In genomic region chr1:160363010-160363409, GRCh38 we compare ENCODE assay signal across 14 cellular contexts. TPM values are rescaled to one million over a fixed set of nuclear protein-coding genes. Genes with fewer than 3 reads are reported as not detected.
DNase-seq lines count a peak whose midpoint lies in the region; ATAC-seq, FAIRE-seq and TF ChIP-seq lines count a peak whose summit lies in the region.
"Had no signal": no experiment of that assay in that cellular context is flagged by ENCODE, and none has a peak within 500 bp of the region (broad histone marks: within the 10 kb centered on the region; RNA-seq: fewer than 3 reads in every experiment).

No MANE protein-coding gene starts in this region.

- no peak for ATAC-seq in CD8-positive, alpha-beta T cell
- ATAC-seq in activated B cell treated with CpG ODN at 0.5 μM for 24 hours (ENCODE audit: low read depth) (no peak), gastrocnemius medialis (no peak)
- ATAC-seq in naive thymus-derived CD4-positive, alpha-beta T cell = no peak

- peak; percentile 13 for FAIRE-seq in GM12891 (lab: Jason Lieb, UNC)
- FAIRE-seq: GM12892 had no signal

- no peaks in the 10 kb centered on the region for H3K9me3 ChIP-seq in CD8-positive, alpha-beta T cell (ENCODE audit: low read length)
- H3K9me3 ChIP-seq in naive thymus-derived CD4-positive, alpha-beta T cell (ENCODE audit: control insufficient read depth in 2 of 3, low read length in 3 of 3) = no peaks in the 10 kb centered on the region
- no peaks in the 10 kb centered on the region for H3K9me3 ChIP-seq in gastrocnemius medialis
- H3K9me3 ChIP-seq: esophagus squamous epithelium, thoracic aorta had no signal

- H3K4me1 Mint-ChIP-seq in CD8-positive, alpha-beta T cell (ENCODE audit: low read depth) = no peaks in the 10 kb centered on the region
- H3K4me1 Mint-ChIP-seq in activated B cell treated with CpG ODN at 0.5 μM for 24 hours = no peaks in the 10 kb centered on the region
- H3K4me1 Mint-ChIP-seq in naive thymus-derived CD4-positive, alpha-beta T cell = peaks cover 0 to 8% (median 4%) of the 10 kb centered on the region in 7 donors

- CTCF ChIA-PET in CD8-positive, alpha-beta T cell (lab: Charles Lee) = interaction anchor here (1.0 to 2.5 kb wide), 2 partner anchors 11 to 71 kb away, joined by 4 to 6 read pairs; no protein-coding TSS in a partner anchor
- CTCF ChIA-PET in activated B cell treated with CpG ODN at 0.5 μM for 24 hours (lab: Charles Lee) (interaction anchor here (0.6 to 1.3 kb wide), 2 partner anchors 13 to 30 kb away, joined by 3 to 7 read pairs; no protein-coding TSS in a partner anchor), RWPE1 (lab: Yijun Ruan, JAX) (no interaction called here)
- CTCF ChIA-PET in naive thymus-derived CD4-positive, alpha-beta T cell (lab: Charles Lee) = interaction anchor here (1.2 to 1.8 kb wide), 2 partner anchors 14 to 276 kb away, joined by 3 to 5 read pairs; no protein-coding TSS in a partner anchor

- intact Hi-C loops in CD8-positive, alpha-beta T cell (cut with DNase I, micrococcal nuclease) = no loop called here
- intact Hi-C loops in activated B cell treated with CpG ODN at 0.5 μM for 24 hours (cut with micrococcal nuclease) = no loop called here
- intact Hi-C loops in naive thymus-derived CD4-positive, alpha-beta T cell (cut with micrococcal nuclease) = no loop called here
- intact Hi-C loops in gastrocnemius medialis (cut with DNase I; ENCODE audit: low total_unique reads) = no loop called here

- no peak for TF ChIP-seq CTCF in CD8-positive, alpha-beta T cell (IDR thresholded peaks at IDR 0.05)
- no peak for TF ChIP-seq CTCF in activated B cell treated with CpG ODN at 0.5 μM for 24 hours (IDR thresholded peaks at IDR 0.05)
- TF ChIP-seq CTCF in gastrocnemius medialis (IDR thresholded peaks at IDR 0.05 in 4 of 5, conservative IDR thresholded peaks at IDR 0.05 in 1 of 5) = no peak
- TF ChIP-seq CTCF in RWPE1 (conservative IDR thresholded peaks at IDR 0.05; ENCODE audit: low read depth) = no peak

- no peak overlapping the region for H3K4me3 Mint-ChIP-seq in CD8-positive, alpha-beta T cell
- no peak overlapping the region for H3K4me3 Mint-ChIP-seq in activated B cell treated with CpG ODN at 0.5 μM for 24 hours
- H3K4me3 Mint-ChIP-seq in naive thymus-derived CD4-positive, alpha-beta T cell = no peak overlapping the region

- no peak overlapping the region for H3K4me3 ChIP-seq in CD8-positive, alpha-beta T cell (ENCODE audit: low read depth, low read length)
- H3K4me3 ChIP-seq in naive thymus-derived CD4-positive, alpha-beta T cell (ENCODE audit: low read length) = no peak overlapping the region
- no peak overlapping the region for H3K4me3 ChIP-seq in gastrocnemius medialis
- H3K4me3 ChIP-seq: coronary artery, esophagus squamous epithelium, thoracic aorta had no signal

- no peak for TF ChIP-seq POLR2A in GM12891 (IDR thresholded peaks at IDR 0.05; ENCODE audit: low read depth, low read length)
- no peak for TF ChIP-seq POLR2A in gastrocnemius medialis (IDR thresholded peaks at IDR 0.05)

- no peak overlapping the region for H3K27ac ChIP-seq in CD8-positive, alpha-beta T cell (ENCODE audit: low read depth, low read length)
- H3K27ac ChIP-seq in naive thymus-derived CD4-positive, alpha-beta T cell (ENCODE audit: low read depth, low read length) = no peak overlapping the region
- H3K27ac ChIP-seq in gastrocnemius medialis (no peak overlapping the region), RWPE1 (no peak overlapping the region)
- H3K27ac ChIP-seq: coronary artery, esophagus squamous epithelium, thoracic aorta had no signal

- H3K27ac Mint-ChIP-seq in CD8-positive, alpha-beta T cell = peak overlapping the region; percentile 75
- H3K27ac Mint-ChIP-seq in activated B cell treated with CpG ODN at 0.5 μM for 24 hours = peak overlapping the region; percentile 30
- H3K27ac Mint-ChIP-seq in naive thymus-derived CD4-positive, alpha-beta T cell = peak overlapping the region in 6 of 9 donors; percentile 5 to 86 (median 70)

- H3K27me3 ChIP-seq in CD8-positive, alpha-beta T cell (ENCODE audit: insufficient read depth, low read length) = no peaks in the 10 kb centered on the region
- H3K27me3 ChIP-seq in naive thymus-derived CD4-positive, alpha-beta T cell (ENCODE audit: control insufficient read depth in 2 of 2, insufficient read depth in 2 of 2, low read length in 2 of 2) = no peaks in the 10 kb centered on the region
- peaks cover 0 to 2% (median 0%) of the 10 kb centered on the region in 3 donors for H3K27me3 ChIP-seq in gastrocnemius medialis

- H3K27me3 Mint-ChIP-seq in CD8-positive, alpha-beta T cell (ENCODE audit: low read depth) = no peaks in the 10 kb centered on the region
- no peaks in the 10 kb centered on the region for H3K27me3 Mint-ChIP-seq in activated B cell treated with CpG ODN at 0.5 μM for 24 hours
- no peaks in the 10 kb centered on the region for H3K27me3 Mint-ChIP-seq in naive thymus-derived CD4-positive, alpha-beta T cell

- peaks cover 28% of the 10 kb centered on the region for H3K36me3 Mint-ChIP-seq in CD8-positive, alpha-beta T cell
- H3K36me3 Mint-ChIP-seq in activated B cell treated with CpG ODN at 0.5 μM for 24 hours (ENCODE audit: low read depth) = peaks cover 32% of the 10 kb centered on the region
- peaks cover 5 to 22% (median 13%) of the 10 kb centered on the region in 5 donors for H3K36me3 Mint-ChIP-seq in naive thymus-derived CD4-positive, alpha-beta T cell

- no peaks in the 10 kb centered on the region for H3K4me1 ChIP-seq in CD8-positive, alpha-beta T cell (ENCODE audit: insufficient read depth, low read length)
- no peaks in the 10 kb centered on the region for H3K4me1 ChIP-seq in naive thymus-derived CD4-positive, alpha-beta T cell (ENCODE audit: control insufficient read depth in 2 of 2, insufficient read depth in 2 of 2, low read length in 2 of 2)
- H3K4me1 ChIP-seq in gastrocnemius medialis = peaks cover 0 to 9% of the 10 kb centered on the region in 2 donors
- H3K4me1 ChIP-seq: esophagus squamous epithelium had no signal

- no peak for DNase-seq in CD8-positive, alpha-beta T cell
- DNase-seq in GM12891 (ENCODE audit: insufficient read length, low spot score) = no peak
- DNase-seq in activated B cell treated with CpG ODN at 0.5 μM for 24 hours = no peak
- peak in 1 of 9 donors; percentile 7 for DNase-seq in naive thymus-derived CD4-positive, alpha-beta T cell
- no peak for DNase-seq in gastrocnemius medialis
- DNase-seq in RWPE1 (ENCODE audit: low spot score) = no peak
- DNase-seq in superior temporal gyrus (ENCODE audit: extremely low spot score) = no peak
- DNase-seq: esophagus squamous epithelium, hippocampal formation, NCI-H2081 treated with DMSO at 0.1 percent for 48 hours had no signal

- no peaks in the 10 kb centered on the region for H3K9me3 Mint-ChIP-seq in CD8-positive, alpha-beta T cell
- no peaks in the 10 kb centered on the region for H3K9me3 Mint-ChIP-seq in activated B cell treated with CpG ODN at 0.5 μM for 24 hours
- H3K9me3 Mint-ChIP-seq in naive thymus-derived CD4-positive, alpha-beta T cell = no peaks in the 10 kb centered on the region

- POLR2A ChIA-PET in CD8-positive, alpha-beta T cell (lab: Charles Lee) = no interaction called here
- POLR2A ChIA-PET in activated B cell treated with CpG ODN at 0.5 μM for 24 hours (lab: Charles Lee) (interaction anchor here (0.6 kb wide), 1 partner anchor 44 kb away, joined by 3 read pairs; no protein-coding TSS in a partner anchor), RWPE1 (lab: Yijun Ruan, JAX; ENCODE audit: low non-redundant PET) (interaction anchor here (0.6 kb wide), 1 partner anchor 96 kb away, joined by 3 read pairs; no protein-coding TSS in a partner anchor)
- POLR2A ChIA-PET in naive thymus-derived CD4-positive, alpha-beta T cell (lab: Charles Lee) = no interaction called here

- in situ Hi-C loops in gastrocnemius medialis (cut with MboI; ENCODE audit: low sequenced_read_pairs in 4 of 4) = loop anchor here in 2 of 4 donors (25.0 kb wide), 1 partner anchor 276 kb away; the partner anchor contains the start of genes IGSF8 (in 2 of the 2) and KCNJ9 (in 2 of the 2)

- peaks cover 5% of the 10 kb centered on the region for H3K36me3 ChIP-seq in CD8-positive, alpha-beta T cell (ENCODE audit: insufficient read depth, low read length)
- peaks cover 0 to 24% (median 0%) of the 10 kb centered on the region in 3 experiments for H3K36me3 ChIP-seq in naive thymus-derived CD4-positive, alpha-beta T cell (ENCODE audit: control insufficient read depth in 2 of 3, insufficient read depth in 3 of 3, low read length in 3 of 3)
- peaks cover 0 to 8% of the 10 kb centered on the region in 2 donors for H3K36me3 ChIP-seq in gastrocnemius medialis
- H3K36me3 ChIP-seq: thoracic aorta had no signal

TF ChIP-seq in GM12891, 5 proteins besides CTCF, POLR2A, EP300 and RAD21 (continues in another document):
- TF ChIP-seq SPI1 (IDR thresholded peaks at IDR 0.05; ENCODE audit: low read depth, low read length) = no peak
- no peak for TF ChIP-seq TAF1 (IDR thresholded peaks at IDR 0.05; ENCODE audit: low read depth, low read length)
- no peak for TF ChIP-seq PAX5 (IDR thresholded peaks at IDR 0.05; ENCODE audit: insufficient read depth, low read length, severe bottlenecking)
- no peak for TF ChIP-seq POLR2AphosphoS5 (IDR thresholded peaks at IDR 0.05; ENCODE audit: low read depth, low read length)

RNA-seq across cellular contexts. Expression of gene NHLH1, which starts 3.9 kb away (rescaled TPM):
- under 1 TPM in 1 of 2 experiments, not detected in 1; 0.24 TPM for total RNA-seq in CD8-positive, alpha-beta T cell
- 1.3 TPM for polyA plus RNA-seq in GM12891 (2012; ENCODE audit: low read depth, missing spikeins)
- total RNA-seq in activated B cell treated with CpG ODN at 0.5 μM for 24 hours (0.46 and 0.71 TPM in 2 replicates), gastrocnemius medialis (under 1 TPM in 1 of 4 donors, not detected in 3; 0.46 TPM)
- total RNA-seq in naive thymus-derived CD4-positive, alpha-beta T cell = under 1 TPM; 0.11 to 0.58 (median 0.42) TPM
- not detected for polyA plus RNA-seq in naive thymus-derived CD4-positive, alpha-beta T cell
- total RNA-seq: M059J had no signal

RNA-seq across cellular contexts. Expression of gene NCSTN, which starts 19.8 kb away (rescaled TPM):
- 10 to 100 TPM; 55.6 to 58.4 TPM for total RNA-seq in CD8-positive, alpha-beta T cell
- 48.4 TPM for polyA plus RNA-seq in GM12891 (2012; ENCODE audit: low read depth, missing spikeins)
- total RNA-seq in activated B cell treated with CpG ODN at 0.5 μM for 24 hours (108 and 118 TPM in 2 replicates), gastrocnemius medialis (10 to 100 TPM; 29.2 to 59.3 (median 33.2) TPM)
- 10 to 100 TPM; 68.4 to 91.1 (median 73.5) TPM for total RNA-seq in naive thymus-derived CD4-positive, alpha-beta T cell
- polyA plus RNA-seq in naive thymus-derived CD4-positive, alpha-beta T cell = 10 to 100 TPM; 69.2 to 85.3 TPM

RNA-seq across cellular contexts. Expression of gene COPA, which starts 20.0 kb away (rescaled TPM):
- total RNA-seq in CD8-positive, alpha-beta T cell = 100 to 1,000 TPM; 116 to 126 TPM
- polyA plus RNA-seq in GM12891 (2012; ENCODE audit: low read depth, missing spikeins) = 78.7 TPM
- total RNA-seq in activated B cell treated with CpG ODN at 0.5 μM for 24 hours (161 and 174 TPM in 2 replicates), gastrocnemius medialis (100 to 1,000 TPM in 1 of 4 donors, 10 to 100 TPM in 3; 59.0 to 103 (median 85.9) TPM)
- total RNA-seq in naive thymus-derived CD4-positive, alpha-beta T cell = 100 to 1,000 TPM; 104 to 151 (median 118) TPM
- polyA plus RNA-seq in naive thymus-derived CD4-positive, alpha-beta T cell = 100 to 1,000 TPM; 101 to 156 TPM

RNA-seq across cellular contexts. Expression of gene VANGL2, which starts 37.4 kb away (rescaled TPM):
- total RNA-seq in CD8-positive, alpha-beta T cell = not detected
- 0.78 TPM for polyA plus RNA-seq in GM12891 (2012; ENCODE audit: low read depth, missing spikeins)
- total RNA-seq in activated B cell treated with CpG ODN at 0.5 μM for 24 hours (4.1 and 5.5 TPM in 2 replicates), gastrocnemius medialis (1 to 10 TPM in 1 of 4 donors, under 1 TPM in 2, not detected in 1; 0.26 to 1.2 (median 0.78) TPM)
- total RNA-seq in naive thymus-derived CD4-positive, alpha-beta T cell = under 1 TPM in 2 of 5 experiments, not detected in 3; 0.05 to 0.13 TPM
- polyA plus RNA-seq in naive thymus-derived CD4-positive, alpha-beta T cell = not detected

Comparison
In these comparisons a context has a peak if more than half of its experiments do, and no peak if none do; other contexts are left out.
1. POLR2A ChIA-PET loops: an anchor here in activated B cell treated with CpG ODN at 0.5 μM for 24 hours (0.6 kb wide) and RWPE1 (0.6 kb wide); none called in CD8-positive, alpha-beta T cell and naive thymus-derived CD4-positive, alpha-beta T cell.